Comparison of ENCODE assay signal across 1 cellular context in the genomic region with DNA sequence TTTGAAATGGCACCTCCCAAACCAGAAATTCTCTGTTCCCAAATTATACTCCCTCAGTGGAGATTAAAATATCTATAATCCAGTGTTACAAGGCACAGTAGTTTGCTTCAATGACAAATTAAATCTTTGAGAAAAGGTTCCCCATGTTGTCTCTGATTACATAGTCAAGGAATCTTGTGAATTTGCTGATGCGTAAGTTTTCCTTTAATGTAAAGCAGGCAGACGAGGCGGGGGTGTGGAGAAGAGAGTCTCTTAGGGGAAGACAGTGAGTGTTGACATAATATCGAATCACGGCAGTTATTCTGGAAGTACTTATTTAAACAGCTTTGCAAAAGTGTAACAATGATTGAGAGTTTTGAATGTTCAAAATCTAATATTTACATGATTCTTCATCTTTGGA.
TF ChIP-seq lines count a peak whose summit lies in the region.

No MANE protein-coding gene starts in this region.

TF ChIP-seq in K562, 482 proteins besides CTCF, POLR2A, EP300 and RAD21 (continued from another document):
- TF ChIP-seq, protein P1, sequence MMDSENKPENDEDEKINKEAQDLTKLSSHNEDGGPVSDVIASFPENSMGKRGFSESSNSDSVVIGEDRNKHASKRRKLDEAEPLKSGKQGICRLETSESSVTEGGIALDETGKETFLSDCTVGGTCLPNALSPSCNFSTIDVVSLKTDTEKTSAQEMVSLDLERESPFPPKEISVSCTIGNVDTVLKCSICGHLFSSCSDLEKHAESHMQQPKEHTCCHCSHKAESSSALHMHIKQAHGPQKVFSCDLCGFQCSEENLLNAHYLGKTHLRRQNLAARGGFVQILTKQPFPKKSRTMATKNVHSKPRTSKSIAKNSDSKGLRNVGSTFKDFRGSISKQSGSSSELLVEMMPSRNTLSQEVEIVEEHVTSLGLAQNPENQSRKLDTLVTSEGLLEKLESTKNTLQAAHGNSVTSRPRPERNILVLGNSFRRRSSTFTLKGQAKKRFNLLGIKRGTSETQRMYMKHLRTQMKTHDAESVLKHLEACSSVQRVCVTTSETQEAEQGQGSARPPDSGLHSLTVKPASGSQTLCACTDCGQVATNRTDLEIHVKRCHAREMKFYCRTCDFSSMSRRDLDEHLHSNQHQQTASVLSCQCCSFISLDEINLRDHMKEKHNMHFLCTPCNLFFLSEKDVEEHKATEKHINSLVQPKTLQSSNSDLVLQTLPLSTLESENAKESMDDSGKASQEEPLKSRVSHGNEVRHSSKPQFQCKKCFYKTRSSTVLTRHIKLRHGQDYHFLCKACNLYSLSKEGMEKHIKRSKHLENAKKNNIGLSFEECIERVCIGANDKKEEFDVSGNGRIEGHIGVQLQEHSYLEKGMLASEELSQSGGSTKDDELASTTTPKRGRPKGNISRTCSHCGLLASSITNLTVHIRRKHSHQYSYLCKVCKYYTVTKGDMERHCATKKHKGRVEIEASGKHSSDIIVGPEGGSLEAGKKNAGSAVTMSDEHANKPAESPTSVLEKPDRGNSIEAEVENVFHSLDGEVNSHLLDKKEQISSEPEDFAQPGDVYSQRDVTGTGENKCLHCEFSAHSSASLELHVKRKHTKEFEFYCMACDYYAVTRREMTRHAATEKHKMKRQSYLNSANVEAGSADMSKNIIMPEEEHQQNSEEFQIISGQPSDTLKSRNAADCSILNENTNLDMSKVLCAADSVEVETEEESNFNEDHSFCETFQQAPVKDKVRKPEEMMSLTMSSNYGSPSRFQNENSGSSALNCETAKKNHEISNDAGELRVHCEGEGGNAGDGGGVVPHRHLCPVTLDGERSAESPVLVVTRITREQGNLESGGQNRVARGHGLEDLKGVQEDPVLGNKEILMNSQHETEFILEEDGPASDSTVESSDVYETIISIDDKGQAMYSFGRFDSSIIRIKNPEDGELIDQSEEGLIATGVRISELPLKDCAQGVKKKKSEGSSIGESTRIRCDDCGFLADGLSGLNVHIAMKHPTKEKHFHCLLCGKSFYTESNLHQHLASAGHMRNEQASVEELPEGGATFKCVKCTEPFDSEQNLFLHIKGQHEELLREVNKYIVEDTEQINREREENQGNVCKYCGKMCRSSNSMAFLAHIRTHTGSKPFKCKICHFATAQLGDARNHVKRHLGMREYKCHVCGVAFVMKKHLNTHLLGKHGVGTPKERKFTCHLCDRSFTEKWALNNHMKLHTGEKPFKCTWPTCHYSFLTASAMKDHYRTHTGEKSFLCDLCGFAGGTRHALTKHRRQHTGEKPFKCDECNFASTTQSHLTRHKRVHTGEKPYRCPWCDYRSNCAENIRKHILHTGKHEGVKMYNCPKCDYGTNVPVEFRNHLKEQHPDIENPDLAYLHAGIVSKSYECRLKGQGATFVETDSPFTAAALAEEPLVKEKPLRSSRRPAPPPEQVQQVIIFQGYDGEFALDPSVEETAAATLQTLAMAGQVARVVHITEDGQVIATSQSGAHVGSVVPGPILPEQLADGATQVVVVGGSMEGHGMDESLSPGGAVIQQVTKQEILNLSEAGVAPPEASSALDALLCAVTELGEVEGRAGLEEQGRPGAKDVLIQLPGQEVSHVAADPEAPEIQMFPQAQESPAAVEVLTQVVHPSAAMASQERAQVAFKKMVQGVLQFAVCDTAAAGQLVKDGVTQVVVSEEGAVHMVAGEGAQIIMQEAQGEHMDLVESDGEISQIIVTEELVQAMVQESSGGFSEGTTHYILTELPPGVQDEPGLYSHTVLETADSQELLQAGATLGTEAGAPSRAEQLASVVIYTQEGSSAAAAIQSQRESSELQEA (IDR thresholded peaks at IDR 0.05; ENCODE audit: low read depth) = no peak
- peak; percentile 47; the same call in 1 of the 2 replicates for TF ChIP-seq ZNF316 (IDR thresholded peaks at IDR 0.05)
TF ChIP-seq in K562: peak in this region for 3.
